In genomic region chr2:81583311-81584108, GRCh38 we compare ENCODE assay signal across 13 cellular contexts.
DNase-seq lines count a peak whose midpoint lies in the region; ATAC-seq, FAIRE-seq and TF ChIP-seq lines count a peak whose summit lies in the region.
"Had no signal": no experiment of that assay in that cellular context is flagged by ENCODE, and none has a peak within 500 bp of the region (broad histone marks: within the 10 kb centered on the region; RNA-seq: fewer than 3 reads in every experiment).

No MANE protein-coding gene starts in this region.

- no peaks in the 10 kb centered on the region for H3K79me1 ChIP-seq in H1 (ENCODE audit: low read depth, low read length)
- no peaks in the 10 kb centered on the region for H3K79me1 ChIP-seq in neuronal stem cell (ENCODE audit: low read depth, low read length)

- no peak for ATAC-seq in right lobe of liver
- no peak for ATAC-seq in HepG2
- ATAC-seq in aorta (ENCODE audit: low FRiP score): peak; percentile 26
- ATAC-seq in CD8-positive, alpha-beta T cell: no peak
- no peak for ATAC-seq in esophagus mucosa

- dilution Hi-C loops in mammary epithelial cell (cut with HindIII; ENCODE audit: low sequenced_read_pairs): no loop called here

- FAIRE-seq in HepG2 (lab: Jason Lieb, UNC) (no peak), H1 (lab: Jason Lieb, UNC) (no peak)
- FAIRE-seq: GM18507 had no signal

- H3K4me3 Mint-ChIP-seq in CD8-positive, alpha-beta T cell: no peak overlapping the region

- H3K27me3 ChIP-seq in right lobe of liver: no peaks in the 10 kb centered on the region
- H3K27me3 ChIP-seq in HepG2 (ENCODE audit: control insufficient read depth in 1 of 2, insufficient read depth in 2 of 2, low read length in 2 of 2): no peaks in the 10 kb centered on the region
- H3K27me3 ChIP-seq in H1 (replicated peaks in 1 of 4; ENCODE audit: control insufficient read depth in 3 of 4, extremely low read depth in 1 of 4, insufficient read depth in 3 of 4, low read length in 3 of 4): no peaks in the 10 kb centered on the region
- no peaks in the 10 kb centered on the region for H3K27me3 ChIP-seq in neuronal stem cell (ENCODE audit: control insufficient read depth in 3 of 3, insufficient read depth in 3 of 3, low read depth in 1 of 3, low read length in 3 of 3)
- H3K27me3 ChIP-seq in aorta (ENCODE audit: control insufficient read depth in 1 of 2, insufficient read depth in 2 of 2, low read length in 1 of 2): no peaks in the 10 kb centered on the region
- no peaks in the 10 kb centered on the region for H3K27me3 ChIP-seq in CD8-positive, alpha-beta T cell (ENCODE audit: insufficient read depth, low read length)
- H3K27me3 ChIP-seq in mammary epithelial cell (ENCODE audit: insufficient read depth, low read length): no peaks in the 10 kb centered on the region
- H3K27me3 ChIP-seq: BLaER1 had no signal

- TF ChIP-seq CTCF in right lobe of liver (IDR thresholded peaks at IDR 0.05): no peak
- no peak for TF ChIP-seq CTCF in HepG2 (CRISPR knock-in tag; IDR thresholded peaks at IDR 0.05)
- TF ChIP-seq CTCF in H1 (IDR thresholded peaks at IDR 0.05; ENCODE audit: control extremely low read depth in 1 of 3, insufficient read depth in 1 of 3, low read depth in 1 of 3, low read length in 3 of 3): no peak
- no peak for TF ChIP-seq CTCF in CD8-positive, alpha-beta T cell (IDR thresholded peaks at IDR 0.05)
- TF ChIP-seq CTCF in mammary epithelial cell (conservative IDR thresholded peaks at IDR 0.05 in 1 of 2, IDR thresholded peaks at IDR 0.05 in 1 of 2; ENCODE audit: extremely low read depth in 1 of 2, insufficient read depth in 1 of 2, low read depth in 1 of 2, low read length in 2 of 2): no peak

- H3K9me3 Mint-ChIP-seq in CD8-positive, alpha-beta T cell: peaks cover 28% of the 10 kb centered on the region

- H3K9me3 ChIP-seq in right lobe of liver (no peaks in the 10 kb centered on the region), HepG2 (ENCODE audit: low read length) (peaks cover 34% of the 10 kb centered on the region), H1 (ENCODE audit: insufficient read depth in 2 of 2, low read depth in 1 of 2, low read length in 1 of 2) (peaks cover 0 to 4% of the 10 kb centered on the region in 2 experiments; a peak in 1 of 4 replicates), neuronal stem cell (replicated peaks in 1 of 2; ENCODE audit: control insufficient read depth in 2 of 2, insufficient read depth in 1 of 2, low read depth in 1 of 2, low read length in 2 of 2) (no peaks in the 10 kb centered on the region), aorta (ENCODE audit: control insufficient read depth, low read length) (no peaks in the 10 kb centered on the region), mammary epithelial cell (replicated peaks; ENCODE audit: insufficient read depth, low read length) (peaks cover 5% of the 10 kb centered on the region)
- H3K9me3 ChIP-seq in CD8-positive, alpha-beta T cell (ENCODE audit: low read length): no peaks in the 10 kb centered on the region
- H3K9me3 ChIP-seq: BLaER1 had no signal

- no peaks in the 10 kb centered on the region for H4K20me1 ChIP-seq in HepG2 (ENCODE audit: insufficient read depth, low read length)
- no peaks in the 10 kb centered on the region for H4K20me1 ChIP-seq in H1 (replicated peaks in 1 of 2; ENCODE audit: control insufficient read depth in 1 of 2, insufficient read depth in 2 of 2, low read length in 2 of 2)
- H4K20me1 ChIP-seq in mammary epithelial cell (ENCODE audit: insufficient read depth, low read length): no peaks in the 10 kb centered on the region
- H4K20me1 ChIP-seq: BLaER1 had no signal

- H2BK12ac ChIP-seq in H1 (ENCODE audit: low read depth, low read length) (no peak overlapping the region), neuronal stem cell (ENCODE audit: low read length) (no peak overlapping the region)

- BruUV-seq in HepG2 (replicated peaks; lab: Mats Ljungman, UMichigan) (no TSS peak), mammary epithelial cell (replicated peaks; lab: Mats Ljungman, UMichigan) (no TSS peak)

- intact Hi-C loops in right lobe of liver (cut with DNase I) (no loop called here), HepG2 (cut with micrococcal nuclease; ENCODE audit: unreplicated experiment) (no loop called here), aorta (cut with DNase I) (no loop called here), mammary epithelial cell (cut with micrococcal nuclease) (no loop called here)
- intact Hi-C loops in CD8-positive, alpha-beta T cell (cut with DNase I, micrococcal nuclease): no loop called here

- no peak overlapping the region for H2BK20ac ChIP-seq in H1 (ENCODE audit: low read length)

- H3K36me3 ChIP-seq in right lobe of liver (no peaks in the 10 kb centered on the region), HepG2 (replicated peaks in 1 of 2; ENCODE audit: control insufficient read depth in 1 of 2, insufficient read depth in 2 of 2, low read length in 2 of 2) (no peaks in the 10 kb centered on the region), H1 (ENCODE audit: control insufficient read depth in 2 of 4, insufficient read depth in 4 of 4, low read length in 3 of 4) (no peaks in the 10 kb centered on the region), neuronal stem cell (replicated peaks in 1 of 2; ENCODE audit: control insufficient read depth in 2 of 2, insufficient read depth in 2 of 2, low read length in 2 of 2) (no peaks in the 10 kb centered on the region), aorta (ENCODE audit: control insufficient read depth in 1 of 2, insufficient read depth in 2 of 2, low read length in 1 of 2) (no peaks in the 10 kb centered on the region), mammary epithelial cell (ENCODE audit: insufficient read depth, low read length) (no peaks in the 10 kb centered on the region)
- no peaks in the 10 kb centered on the region for H3K36me3 ChIP-seq in CD8-positive, alpha-beta T cell (ENCODE audit: insufficient read depth, low read length)
- H3K36me3 ChIP-seq: BLaER1 had no signal

- POLR2A ChIA-PET in HepG2 (lab: Yijun Ruan, JAX) (no interaction called here), H1 (lab: Charles Lee; ENCODE audit: partially characterized antibody) (no interaction called here)
- POLR2A ChIA-PET in CD8-positive, alpha-beta T cell (lab: Charles Lee): no interaction called here

- H2AFZ ChIP-seq in HepG2 (ENCODE audit: low read length) (no peak overlapping the region), H1 (ENCODE audit: low read length) (0 out of 2 replicates have a peak overlapping the region, but pooled peaks have one; percentile 39), neuronal stem cell (ENCODE audit: low read length) (no peak overlapping the region), mammary epithelial cell (ENCODE audit: low read depth, low read length) (no peak overlapping the region)

- H3K23ac ChIP-seq in H1 (ENCODE audit: insufficient read length): no peak overlapping the region
- H3K23ac ChIP-seq in neuronal stem cell (ENCODE audit: low read depth, low read length, poor library complexity): no peak overlapping the region

- H3K79me2 ChIP-seq in HepG2 (ENCODE audit: insufficient read depth, low read length) (no peaks in the 10 kb centered on the region), H1 (ENCODE audit: control insufficient read depth in 1 of 2, insufficient read depth in 2 of 2, low read length in 2 of 2) (no peaks in the 10 kb centered on the region), mammary epithelial cell (ENCODE audit: insufficient read depth, low read length) (no peaks in the 10 kb centered on the region)

- H3K56ac ChIP-seq in H1 (replicated peaks; ENCODE audit: insufficient read length, low read depth, low read length): no peak overlapping the region

- WGBS in right lobe of liver (ENCODE audit: insufficient coverage, low coverage, low lambda C conversion rate, missing lambda C conversion rate): 66% methylated on average over 4 of the region's 20 CpGs
- WGBS in HepG2 (ENCODE audit: low lambda C conversion rate): 29% methylated on average over 15 of the region's 20 CpGs
- 89% methylated on average over 18 of the region's 20 CpGs; no CpG with 5 or more reads in 1 of the 2 experiments for WGBS in H1 (ENCODE audit: extremely low coverage in 1 of 2, insufficient coverage in 1 of 2, insufficient read length in 1 of 2, insufficient replicate concordance in 2 of 2, low coverage in 1 of 2, low lambda C conversion rate in 2 of 2, missing lambda C conversion rate in 1 of 2), 2 experiments
- no CpG with 5 or more reads among the region's 20 CpGs for WGBS in neuronal stem cell (ENCODE audit: extremely low coverage in 2 of 2, insufficient read length in 2 of 2, insufficient replicate concordance in 1 of 2), 2 donors
- WGBS in aorta, 2 donors: 85 to 88% methylated on average over 20 of the region's 20 CpGs
- 70% methylated on average over 9 of the region's 20 CpGs for whole genome bisulfite sequencing in mammary epithelial cell (ENCODE audit: low coverage, missing lambda C conversion rate)

- H3K27ac ChIP-seq in right lobe of liver (no peak overlapping the region), HepG2 (ENCODE audit: extremely low read length, insufficient read depth, low read length) (no peak overlapping the region), H1 (ENCODE audit: low read depth, low read length) (no peak overlapping the region), neuronal stem cell (replicated peaks; ENCODE audit: low read length) (no peak overlapping the region), aorta (ENCODE audit: low read depth in 1 of 2, low read length in 2 of 2) (no peak overlapping the region), mammary epithelial cell (ENCODE audit: insufficient read depth, low read depth, low read length) (no peak overlapping the region)
- H3K27ac ChIP-seq in CD8-positive, alpha-beta T cell (ENCODE audit: low read depth, low read length): no peak overlapping the region
- H3K27ac ChIP-seq: BLaER1 had no signal

- no peak overlapping the region for H3K4ac ChIP-seq in H1 (replicated peaks; ENCODE audit: insufficient read length, low read depth, low read length)
- H3K4ac ChIP-seq in neuronal stem cell (ENCODE audit: low read length): no peak overlapping the region

- H2BK120ac ChIP-seq in H1 (replicated peaks; ENCODE audit: low read depth, low read length) (no peak overlapping the region), neuronal stem cell (ENCODE audit: low read depth, low read length) (no peak overlapping the region)

- no peak overlapping the region for H2BK5ac ChIP-seq in H1 (ENCODE audit: low read depth, low read length)
- H2BK5ac ChIP-seq in neuronal stem cell (ENCODE audit: low read length): no peak overlapping the region

- no peaks in the 10 kb centered on the region for H3K36me3 Mint-ChIP-seq in CD8-positive, alpha-beta T cell

- TF ChIP-seq POLR2A in right lobe of liver (IDR thresholded peaks at IDR 0.05): no peak
- TF ChIP-seq POLR2A in HepG2 (IDR thresholded peaks at IDR 0.05; ENCODE audit: insufficient read depth in 1 of 2, low read depth in 2 of 2, low read length in 2 of 2): no peak
- TF ChIP-seq POLR2A in H1 (IDR thresholded peaks at IDR 0.05; ENCODE audit: control extremely low read depth in 1 of 2, low read depth in 2 of 2, low read length in 2 of 2): no peak

- no peak for TF ChIP-seq EP300 in HepG2 (IDR thresholded peaks at IDR 0.05; ENCODE audit: low read depth in 2 of 2, low read length in 2 of 2)
- no peak for TF ChIP-seq EP300 in HepG2 (CRISPR knock-in tag; IDR thresholded peaks at IDR 0.05; ENCODE audit: borderline replicate concordance)
- no peak for TF ChIP-seq EP300 in H1 (IDR thresholded peaks at IDR 0.05; ENCODE audit: borderline replicate concordance in 1 of 2, low read depth in 2 of 2, low read length in 2 of 2)

- no peak overlapping the region for H3K4me2 ChIP-seq in HepG2 (ENCODE audit: low read depth, low read length)
- H3K4me2 ChIP-seq in H1 (ENCODE audit: insufficient read depth in 1 of 2, low read depth in 2 of 2, low read length in 2 of 2): no peak overlapping the region
- H3K4me2 ChIP-seq in neuronal stem cell (ENCODE audit: insufficient read depth, low read length, poor library complexity, severe bottlenecking): no peak overlapping the region
- no peak overlapping the region for H3K4me2 ChIP-seq in mammary epithelial cell (ENCODE audit: insufficient read depth, low read depth, low read length)
- H3K4me2 ChIP-seq: BLaER1 had no signal

- no peak overlapping the region for H3K14ac ChIP-seq in H1 (ENCODE audit: insufficient read length)
- H3K14ac ChIP-seq in neuronal stem cell (ENCODE audit: low read length): no peak overlapping the region

- H2BK15ac ChIP-seq in H1 (ENCODE audit: low read length) (no peak overlapping the region), neuronal stem cell (ENCODE audit: low read length) (no peak overlapping the region)

- H3K27me3 Mint-ChIP-seq in CD8-positive, alpha-beta T cell (ENCODE audit: low read depth): no peaks in the 10 kb centered on the region

- H3K4me3 ChIP-seq in right lobe of liver (no peak overlapping the region), HepG2 (replicated peaks in 1 of 3; ENCODE audit: insufficient read depth in 1 of 3, low read depth in 2 of 3, low read length in 3 of 3) (no peak overlapping the region), H1 (ENCODE audit: extremely low read depth in 1 of 4, insufficient read depth in 2 of 4, low read depth in 3 of 4, low read length in 4 of 4) (no peak overlapping the region), neuronal stem cell (ENCODE audit: low read length in 2 of 2) (no peak overlapping the region), aorta (ENCODE audit: low read length in 2 of 2) (no peak overlapping the region), mammary epithelial cell (replicated peaks in 1 of 3; ENCODE audit: insufficient read depth in 1 of 3, low read depth in 2 of 3, low read length in 3 of 3) (no peak overlapping the region)
- no peak overlapping the region for H3K4me3 ChIP-seq in CD8-positive, alpha-beta T cell (ENCODE audit: low read depth, low read length)
- H3K4me3 ChIP-seq: BLaER1 had no signal

- no peak for TF ChIP-seq RAD21 in HepG2 (CRISPR knock-in tag; IDR thresholded peaks at IDR 0.05)
- TF ChIP-seq RAD21 in H1 (IDR thresholded peaks at IDR 0.05 in 1 of 2, conservative IDR thresholded peaks at IDR 0.05 in 1 of 2; ENCODE audit: low read depth in 2 of 2, low read length in 2 of 2): no peak

- CTCF ChIA-PET in HepG2 (lab: Yijun Ruan, JAX; ENCODE audit: low intra/inter-chr PET ratio, low total read pairs): no interaction called here
- CTCF ChIA-PET in H1 (lab: Charles Lee; ENCODE audit: partially characterized antibody): no interaction called here
- CTCF ChIA-PET in CD8-positive, alpha-beta T cell (lab: Charles Lee): no interaction called here
- CTCF ChIA-PET in mammary epithelial cell (lab: Charles Lee; ENCODE audit: low non-redundant PET): no interaction called here

- H4K8ac ChIP-seq in H1 (ENCODE audit: extremely low read depth, insufficient read depth, low read length) (no peak overlapping the region; the same call in 1 of the 2 replicates), neuronal stem cell (ENCODE audit: low read depth, low read length) (no peak overlapping the region)

- H3K4me1 Mint-ChIP-seq in CD8-positive, alpha-beta T cell (ENCODE audit: low read depth): no peaks in the 10 kb centered on the region

- peak in 2 of 3 donors; percentile 39 to 48 for DNase-seq in right lobe of liver
- DNase-seq in HepG2 (ENCODE audit: low spot score): no peak
- DNase-seq in H1 (ENCODE audit: low read depth in 1 of 2, low spot score in 2 of 2): no peak
- no peak for DNase-seq in neuronal stem cell (ENCODE audit: low spot score)
- DNase-seq in aorta: peak in 1 of 2 donors; percentile 55
- DNase-seq in CD8-positive, alpha-beta T cell: no peak
- DNase-seq in mammary epithelial cell: no peak
- DNase-seq: 8988T, AML-193, H7 had no signal

- no peaks in the 10 kb centered on the region for H3K23me2 ChIP-seq in H1 (ENCODE audit: low read depth, low read length)

- no peak overlapping the region for H3K27ac Mint-ChIP-seq in CD8-positive, alpha-beta T cell

- no peak overlapping the region for H4K5ac ChIP-seq in H1 (ENCODE audit: insufficient read length, low read depth, low read length)

- no peak overlapping the region for H3K9ac ChIP-seq in HepG2 (ENCODE audit: insufficient read depth, low read depth, low read length)
- H3K9ac ChIP-seq in H1 (replicated peaks in 1 of 4; ENCODE audit: extremely low read depth in 1 of 4, low read depth in 3 of 4, low read length in 3 of 4): no peak overlapping the region
- no peak overlapping the region for H3K9ac ChIP-seq in neuronal stem cell (ENCODE audit: low read depth, low read length, poor library complexity)
- no peak overlapping the region for H3K9ac ChIP-seq in mammary epithelial cell (ENCODE audit: insufficient read depth, low read length)
- H3K9ac ChIP-seq: BLaER1 had no signal

- H3K4me1 ChIP-seq in right lobe of liver: no peaks in the 10 kb centered on the region
- no peaks in the 10 kb centered on the region for H3K4me1 ChIP-seq in HepG2 (ENCODE audit: insufficient read depth, low read length)
- H3K4me1 ChIP-seq in H1 (replicated peaks in 1 of 4; ENCODE audit: control insufficient read depth in 3 of 4, insufficient read depth in 4 of 4, low read length in 3 of 4): no peaks in the 10 kb centered on the region
- no peaks in the 10 kb centered on the region for H3K4me1 ChIP-seq in neuronal stem cell (ENCODE audit: control insufficient read depth in 2 of 2, insufficient read depth in 1 of 2, low read depth in 1 of 2, low read length in 2 of 2)
- H3K4me1 ChIP-seq in aorta (ENCODE audit: control insufficient read depth in 1 of 2, insufficient read depth in 2 of 2, low read length in 2 of 2): no peaks in the 10 kb centered on the region
- H3K4me1 ChIP-seq in CD8-positive, alpha-beta T cell (ENCODE audit: insufficient read depth, low read length): no peaks in the 10 kb centered on the region
- H3K4me1 ChIP-seq in mammary epithelial cell (ENCODE audit: insufficient read depth, low read length): no peaks in the 10 kb centered on the region
- H3K4me1 ChIP-seq: BLaER1 had no signal

- no peak overlapping the region for H4K91ac ChIP-seq in H1 (replicated peaks; ENCODE audit: insufficient read length, low read length)
- no peak overlapping the region for H4K91ac ChIP-seq in neuronal stem cell (ENCODE audit: low read depth, low read length, poor library complexity)

- H3K18ac ChIP-seq in H1 (ENCODE audit: extremely low read depth, low read length) (no peak overlapping the region), neuronal stem cell (ENCODE audit: low read length) (peak overlapping the region; percentile 46)

- in situ Hi-C loops in HepG2 (cut with HindIII; ENCODE audit: extremely low pct_ligation_motif_present, low pct_unique_long_range_greater_than_20kb) (no loop called here), mammary epithelial cell (cut with MboI; ENCODE audit: low sequenced_read_pairs in 2 of 2) (no loop called here)

- H2AK5ac ChIP-seq in H1 (ENCODE audit: low read depth, low read length) (no peak overlapping the region), neuronal stem cell (ENCODE audit: low read depth, low read length) (no peak overlapping the region)

Comparison
In these comparisons a context has a peak if more than half of its experiments do, and no peak if none do; other contexts are left out.
1. DNase-seq: peak in right lobe of liver (2 of 3); none in HepG2 (single experiment), H1 (0 of 2), neuronal stem cell (single experiment), CD8-positive, alpha-beta T cell (0 of 7) and mammary epithelial cell (single experiment).